14 cellular contexts compared by ENCODE assay signal in genomic region chr5:133635051-133635450, GRCh38. TPM values are rescaled to one million over a fixed set of nuclear protein-coding genes. Genes with fewer than 3 reads are reported as not detected.
DNase-seq lines count a peak whose midpoint lies in the region; FAIRE-seq and TF ChIP-seq lines count a peak whose summit lies in the region.
"Had no signal": no experiment of that assay in that cellular context is flagged by ENCODE, and none has a peak within 500 bp of the region (broad histone marks: within the 10 kb centered on the region; RNA-seq: fewer than 3 reads in every experiment).

No MANE protein-coding gene starts in this region.

- no peak overlapping the region for H3K4me3 ChIP-seq in H1 (ENCODE audit: extremely low read depth in 1 of 4, insufficient read depth in 2 of 4, low read depth in 3 of 4, low read length in 4 of 4)
- no peak overlapping the region for H3K4me3 ChIP-seq in skeletal muscle cell (ENCODE audit: low read depth, low read length)
- H3K4me3 ChIP-seq: sigmoid colon had no signal

- H2BK15ac ChIP-seq in H1 (ENCODE audit: low read length): no peak overlapping the region

- H3K79me1 ChIP-seq in H1 (ENCODE audit: low read depth, low read length): no peaks in the 10 kb centered on the region

- H3K14ac ChIP-seq in H1 (ENCODE audit: insufficient read length): no peak overlapping the region

- H3K4ac ChIP-seq in H1 (replicated peaks; ENCODE audit: insufficient read length, low read depth, low read length): no peak overlapping the region

- H3K27me3 ChIP-seq in H1 (replicated peaks in 1 of 4; ENCODE audit: control insufficient read depth in 3 of 4, extremely low read depth in 1 of 4, insufficient read depth in 3 of 4, low read length in 3 of 4): no peaks in the 10 kb centered on the region
- H3K27me3 ChIP-seq: sigmoid colon had no signal

- H3K23ac ChIP-seq in H1 (ENCODE audit: insufficient read length): no peak overlapping the region

- H4K91ac ChIP-seq in H1 (replicated peaks; ENCODE audit: insufficient read length, low read length): no peak overlapping the region

- DNase-seq in GM04504 (ENCODE audit: low read depth) (peak; percentile 2), NCI-H460 (ENCODE audit: extremely low read depth, low read depth) (peak; percentile 17), H1 (ENCODE audit: low read depth in 1 of 2, low spot score in 2 of 2) (no peak), skeletal muscle cell (ENCODE audit: low read depth) (peak; percentile 12), NCI-H2107 (lab: John Stamatoyannopoulos, UW) (no peak)
- no peak for DNase-seq in effector CD8-positive, alpha-beta T cell (lab: John Stamatoyannopoulos, UW)
- no peak for DNase-seq in activated effector memory CD4-positive, alpha-beta T cell treated with Interleukin-2 at 50 U/mL for 16 hours
- DNase-seq: activated naive CD4-positive, alpha-beta T cell treated with Interleukin-2 at 50 U/mL for 16 hours; Calu3; foreskin melanocyte; NCI-H446 treated with DMSO at 0.1 percent for 48 hours; sigmoid colon had no signal

- no peak overlapping the region for H2BK5ac ChIP-seq in H1 (ENCODE audit: low read depth, low read length)

- H2BK120ac ChIP-seq in H1 (replicated peaks; ENCODE audit: low read depth, low read length): no peak overlapping the region

- TF ChIP-seq RAD21 in H1 (IDR thresholded peaks at IDR 0.05 in 1 of 2, conservative IDR thresholded peaks at IDR 0.05 in 1 of 2; ENCODE audit: low read depth in 2 of 2, low read length in 2 of 2): no peak

- H4K5ac ChIP-seq in H1 (ENCODE audit: insufficient read length, low read depth, low read length): no peak overlapping the region

- CTCF ChIA-PET in H1 (lab: Charles Lee; ENCODE audit: partially characterized antibody): no interaction called here

- no peak overlapping the region for H3K27ac ChIP-seq in H1 (ENCODE audit: low read depth, low read length)
- H3K27ac ChIP-seq: HL-60, sigmoid colon had no signal

- no peak for FAIRE-seq in H1 (lab: Jason Lieb, UNC)

- no peaks in the 10 kb centered on the region for H3K36me3 ChIP-seq in H1 (ENCODE audit: control insufficient read depth in 2 of 4, insufficient read depth in 4 of 4, low read length in 3 of 4)
- H3K36me3 ChIP-seq: sigmoid colon had no signal

- no peak overlapping the region for H4K8ac ChIP-seq in H1 (ENCODE audit: extremely low read depth, insufficient read depth, low read length)

- H3K9ac ChIP-seq in H1 (replicated peaks in 1 of 4; ENCODE audit: extremely low read depth in 1 of 4, low read depth in 3 of 4, low read length in 3 of 4): no peak overlapping the region

- no peak overlapping the region for H3K4me2 ChIP-seq in H1 (ENCODE audit: insufficient read depth in 1 of 2, low read depth in 2 of 2, low read length in 2 of 2)

- POLR2A ChIA-PET in H1 (lab: Charles Lee; ENCODE audit: partially characterized antibody): no interaction called here

- no peak overlapping the region for H3K18ac ChIP-seq in H1 (ENCODE audit: extremely low read depth, low read length)

- no peak overlapping the region for H3K56ac ChIP-seq in H1 (replicated peaks; ENCODE audit: insufficient read length, low read depth, low read length)

- H3K9me3 ChIP-seq in H1 (ENCODE audit: insufficient read depth in 2 of 2, low read depth in 1 of 2, low read length in 1 of 2): no peaks in the 10 kb centered on the region
- H3K9me3 ChIP-seq: sigmoid colon had no signal

- no peak for TF ChIP-seq CTCF in H1 (IDR thresholded peaks at IDR 0.05; ENCODE audit: control extremely low read depth in 1 of 3, insufficient read depth in 1 of 3, low read depth in 1 of 3, low read length in 3 of 3)

- no peak overlapping the region for H2BK12ac ChIP-seq in H1 (ENCODE audit: low read depth, low read length)

- H2AK5ac ChIP-seq in H1 (ENCODE audit: low read depth, low read length): no peak overlapping the region

- H3K79me2 ChIP-seq in H1 (ENCODE audit: control insufficient read depth in 1 of 2, insufficient read depth in 2 of 2, low read length in 2 of 2): no peaks in the 10 kb centered on the region

- 77% methylated on average over 1 of the region's 1 CpG; no CpG with 5 or more reads in 1 of the 2 experiments for WGBS in H1 (ENCODE audit: extremely low coverage in 1 of 2, insufficient coverage in 1 of 2, insufficient read length in 1 of 2, insufficient replicate concordance in 2 of 2, low coverage in 1 of 2, low lambda C conversion rate in 2 of 2, missing lambda C conversion rate in 1 of 2), 2 experiments

- H3K23me2 ChIP-seq in H1 (ENCODE audit: low read depth, low read length): no peaks in the 10 kb centered on the region

- no peak for TF ChIP-seq EP300 in H1 (IDR thresholded peaks at IDR 0.05; ENCODE audit: borderline replicate concordance in 1 of 2, low read depth in 2 of 2, low read length in 2 of 2)

- no peaks in the 10 kb centered on the region for H4K20me1 ChIP-seq in H1 (replicated peaks in 1 of 2; ENCODE audit: control insufficient read depth in 1 of 2, insufficient read depth in 2 of 2, low read length in 2 of 2)

- H2AFZ ChIP-seq in H1 (ENCODE audit: low read length): no peak overlapping the region

- no peak for TF ChIP-seq POLR2A in H1 (IDR thresholded peaks at IDR 0.05; ENCODE audit: control extremely low read depth in 1 of 2, low read depth in 2 of 2, low read length in 2 of 2)

- no peak overlapping the region for H2BK20ac ChIP-seq in H1 (ENCODE audit: low read length)

- H3K4me1 ChIP-seq in H1 (replicated peaks in 1 of 4; ENCODE audit: control insufficient read depth in 3 of 4, insufficient read depth in 4 of 4, low read length in 3 of 4): peaks cover 0 to 3% (median 0%) of the 10 kb centered on the region in 4 experiments; a peak in 1 of 7 replicates
- H3K4me1 ChIP-seq: sigmoid colon had no signal

TF ChIP-seq in H1, 55 proteins besides CTCF, POLR2A, EP300 and RAD21:
- no peak for TF ChIP-seq BCL11A (IDR thresholded peaks at IDR 0.05; ENCODE audit: low read depth in 2 of 2, low read length in 2 of 2)
- peak; percentile 74 for TF ChIP-seq JUND (IDR thresholded peaks at IDR 0.05; ENCODE audit: low read length)

RNA-seq across cellular contexts. Expression of gene FSTL4, which starts 22.7 kb away (rescaled TPM):
- 14.3 and 15.0 TPM in 2 replicates for total RNA-seq in NCI-H460 (2014; rRNA removed; shearing (Covaris generic))
- polyA plus RNA-seq in NCI-H460 (2014; cell fraction: nucleus; rRNA removed): 19.6 and 28.6 TPM in 2 replicates
- total RNA-seq in H1 (2021; fragmentation: NEBNext Ultra II Directional; extraction: Animal tissue kit (Norgen Biotek cat#: 25700)): 4.1 and 6.1 TPM in 2 replicates
- 3.1 and 6.5 TPM in 2 replicates for polyA plus RNA-seq in H1 (2011; rRNA removed)
- polyA plus RNA-seq in H1 (2011; cell fraction: cytosol; rRNA removed): 3.8 TPM
- 11.6 TPM for polyA plus RNA-seq in H1 (2011; cell fraction: nucleus; rRNA removed)
- 2.4 to 4.4 TPM (median 3.7 TPM) in 4 replicates for polyA plus RNA-seq in H1 (2012, experiment 1 of 2)
- polyA plus RNA-seq in H1 (2012, experiment 2 of 2): 1.5 TPM
- 3.5 TPM for polyA plus RNA-seq in H1 (2013, experiment 1 of 2)
- 3.2 TPM for polyA plus RNA-seq in H1 (2013, experiment 2 of 2)
- 10.8 and 11.0 TPM in 2 replicates for polyA minus RNA-seq in H1 (2011; rRNA and poly(A)+ RNA removed)
- 3.7 TPM for polyA minus RNA-seq in H1 (2011; cell fraction: cytosol; rRNA and poly(A)+ RNA removed)
- polyA minus RNA-seq in H1 (2011; cell fraction: nucleus; rRNA and poly(A)+ RNA removed): 18.8 TPM
- total RNA-seq: Calu3, liver had no signal

Comparison
In these comparisons a context has a peak if more than half of its experiments do, and no peak if none do; other contexts are left out.
1. DNase-seq: peak in GM04504 (single experiment), NCI-H460 (single experiment) and skeletal muscle cell (single experiment); none in H1 (0 of 2), effector CD8-positive, alpha-beta T cell (single experiment), NCI-H2107 (single experiment) and activated effector memory CD4-positive, alpha-beta T cell treated with Interleukin-2 at 50 U/mL for 16 hours (single experiment).